In the genomic region with DNA sequence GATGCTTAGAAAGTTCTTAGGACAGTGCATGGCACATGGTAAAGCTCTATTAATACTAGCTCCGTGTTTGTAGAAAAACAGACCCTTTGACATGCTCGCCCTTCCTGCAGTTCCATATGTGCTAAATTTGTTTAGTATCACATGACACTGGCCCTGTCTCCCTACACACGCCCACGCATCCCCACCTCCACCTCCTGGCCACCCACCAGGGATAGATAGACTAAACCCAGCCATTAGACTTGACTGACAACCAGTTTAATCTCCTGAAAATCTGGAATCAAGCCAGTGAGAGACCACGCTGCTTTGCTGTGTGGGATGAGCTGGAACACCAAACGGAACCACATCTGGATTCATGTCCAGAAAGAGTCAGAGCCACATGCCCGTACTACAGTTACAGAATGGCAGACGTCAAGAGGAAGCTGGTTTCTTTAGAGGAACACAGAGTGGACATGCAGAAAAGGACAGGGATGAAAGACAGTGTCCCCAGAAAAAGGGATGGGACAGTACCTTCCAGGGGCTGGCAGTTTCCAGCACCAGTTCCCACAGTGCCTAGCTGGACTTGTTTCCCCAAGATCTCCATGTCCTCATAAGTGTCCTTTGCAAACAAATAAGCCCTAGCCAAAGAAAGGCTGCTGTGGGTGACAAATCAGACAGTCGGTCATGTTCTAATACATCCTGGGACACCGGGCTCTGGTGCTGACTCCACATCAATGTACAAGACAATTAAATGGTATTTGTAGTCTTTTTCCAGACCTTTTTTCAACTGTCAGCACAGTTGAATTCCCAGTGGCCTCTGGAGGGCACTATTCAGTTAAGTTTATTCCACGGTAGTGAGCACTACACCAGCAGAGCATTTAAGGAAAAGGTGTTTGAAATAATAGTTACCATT, we compare ENCODE assay signal across 9 cellular contexts.
A peak's percentile ranks its signal among the peaks of the same experiment; 100 is the strongest.
DNase-seq lines count a peak whose midpoint lies in the region; ATAC-seq and TF ChIP-seq lines count a peak whose summit lies in the region.
"Had no signal": no experiment of that assay in that cellular context is flagged by ENCODE, and none has a peak within 500 bp of the region (broad histone marks: within the 10 kb centered on the region; RNA-seq: fewer than 3 reads in every experiment).

No MANE protein-coding gene starts in this region.

- no peaks in the 10 kb centered on the region for H3K36me3 ChIP-seq in BE2C

- TF ChIP-seq CTCF in BE2C (IDR thresholded peaks at IDR 0.05; ENCODE audit: low read depth, low read length) = peak; percentile 81
- TF ChIP-seq CTCF in cardiac fibroblast (IDR thresholded peaks at IDR 0.05; ENCODE audit: low read depth, low read length) = peak; percentile 62

- peak overlapping the region; percentile 25 for H3K4me3 Mint-ChIP-seq in T-helper 17 cell
- H3K4me3 Mint-ChIP-seq: naive B cell had no signal

- peak; percentile 67 for DNase-seq in BE2C
- peak; percentile 27 for DNase-seq in NCI-H1417 treated with DMSO at 0.1 percent for 48 hours (lab: John Stamatoyannopoulos, UW)
- no peak for DNase-seq in T-helper 17 cell
- peak; percentile 77 to 84 for DNase-seq in cardiac fibroblast (ENCODE audit: low read depth in 2 of 2)
- DNase-seq in kidney tubule cell (ENCODE audit: low spot score) = peak; percentile 74
- DNase-seq in stimulated activated CD4-positive, alpha-beta T cell treated with anti-CD3 and anti-CD28 coated beads, Interleukin-4, amount 100 ng/mL, for 48 hours (ENCODE audit: low read depth in 2 of 2) = peak; percentile 11 to 12
- DNase-seq: naive B cell had no signal

- H3K4me1 Mint-ChIP-seq in T-helper 17 cell = peaks cover 3% of the 10 kb centered on the region
- H3K4me1 Mint-ChIP-seq: naive B cell had no signal

- H3K4me1 ChIP-seq in BE2C = peaks cover 6% of the 10 kb centered on the region

- peaks cover 20% of the 10 kb centered on the region for H3K27me3 Mint-ChIP-seq in T-helper 17 cell

- no peak overlapping the region for H3K27ac Mint-ChIP-seq in T-helper 17 cell
- H3K27ac Mint-ChIP-seq: naive B cell had no signal

- peak overlapping the region; percentile 41 for H3K4me3 ChIP-seq in BE2C (ENCODE audit: low read depth, low read length)
- no peak overlapping the region for H3K4me3 ChIP-seq in cardiac fibroblast (replicated peaks in 1 of 2; ENCODE audit: low read depth in 2 of 2, low read length in 2 of 2)

- H3K36me3 Mint-ChIP-seq in T-helper 17 cell (ENCODE audit: low read depth) = no peaks in the 10 kb centered on the region
- H3K36me3 Mint-ChIP-seq: naive B cell had no signal

- no peaks in the 10 kb centered on the region; the same call in 1 of the 2 replicates for H3K9me3 ChIP-seq in BE2C
- no peaks in the 10 kb centered on the region for H3K9me3 ChIP-seq in T-helper 17 cell (ENCODE audit: control insufficient read depth, low read length, poor library complexity, severe bottlenecking)

- ATAC-seq in GM19372 (IDR thresholded peaks at IDR 0.05; ENCODE audit: low read depth, unreplicated experiment) (peak; percentile 64), T-helper 17 cell (peak; percentile 60), GM21515 (IDR thresholded peaks at IDR 0.05; ENCODE audit: unreplicated experiment) (no peak)

- H3K27me3 ChIP-seq in BE2C = no peaks in the 10 kb centered on the region

Comparison
In these comparisons a context has a peak if more than half of its experiments do, and no peak if none do; other contexts are left out.
1. DNase-seq: peak in BE2C (single experiment), NCI-H1417 treated with DMSO at 0.1 percent for 48 hours (single experiment), cardiac fibroblast (2 of 2), kidney tubule cell (single experiment) and stimulated activated CD4-positive, alpha-beta T cell treated with anti-CD3 and anti-CD28 coated beads, Interleukin-4, amount 100 ng/mL, for 48 hours (2 of 2); none in T-helper 17 cell (0 of 3).